Comparison of ENCODE assay signal across 8 cellular contexts in genomic region chr6:45376310-45377040, GRCh38. TPM values are rescaled to one million over a fixed set of nuclear protein-coding genes. Genes with fewer than 3 reads are reported as not detected.
A peak's percentile ranks its signal among the peaks of the same experiment; 100 is the strongest.
DNase-seq lines count a peak whose midpoint lies in the region; ATAC-seq and TF ChIP-seq lines count a peak whose summit lies in the region.

No MANE protein-coding gene starts in this region.

- no peak for DNase-seq in GM12864 (ENCODE audit: low read depth)
- no peak for DNase-seq in T-cell
- peak; percentile 84 for DNase-seq in fibroblast of the aortic adventitia (ENCODE audit: low read depth)
- DNase-seq in renal cortical epithelial cell (ENCODE audit: low read depth): peak; percentile 23
- DNase-seq in AG08396 (ENCODE audit: low spot score): no peak

- ATAC-seq in T-cell (replicated peaks in 1 of 4): no peak
- no peak for ATAC-seq in HG03520 (IDR thresholded peaks at IDR 0.05; ENCODE audit: unreplicated experiment)
- no peak for ATAC-seq in GM21515 (IDR thresholded peaks at IDR 0.05; ENCODE audit: unreplicated experiment)
- no peak for ATAC-seq in GM21447 (IDR thresholded peaks at IDR 0.05; ENCODE audit: unreplicated experiment)

- peaks cover 23 to 26% (median 25%) of the 10 kb centered on the region in 3 donors for H3K4me1 Mint-ChIP-seq in T-cell

- H3K4me3 ChIP-seq in GM12864 (ENCODE audit: low read depth, low read length) (peak overlapping the region; percentile 69; the same call in 1 of the 2 replicates), fibroblast of the aortic adventitia (ENCODE audit: low read depth, low read length) (peak overlapping the region; percentile 84)

- peak overlapping the region; percentile 92 to 96 for H3K27ac Mint-ChIP-seq in T-cell

- POLR2A ChIA-PET in T-cell (lab: Charles Lee): interaction anchor here in 1 of 2 donors (0.8 to 1.0 kb wide), 2 partner anchors 25 to 26 kb away, joined by 3 to 5 read pairs; no protein-coding TSS in a partner anchor

- TF ChIP-seq CTCF in GM12864 (IDR thresholded peaks at IDR 0.05; ENCODE audit: low read depth, low read length, missing control alignments) (no peak), fibroblast of the aortic adventitia (IDR thresholded peaks at IDR 0.05; ENCODE audit: insufficient read depth, low read length) (no peak)

- H3K4me3 Mint-ChIP-seq in T-cell: peak overlapping the region; percentile 89 to 98 (median 98)

- CTCF ChIA-PET in T-cell (lab: Charles Lee): interaction anchor here in 1 of 2 donors (2.6 kb wide), 1 partner anchor 338 kb away, joined by 10 read pairs; no protein-coding TSS in a partner anchor

- H3K9me3 Mint-ChIP-seq in T-cell: no peaks in the 10 kb centered on the region

- no peaks in the 10 kb centered on the region for H3K27me3 Mint-ChIP-seq in T-cell

- H3K36me3 Mint-ChIP-seq in T-cell: no peaks in the 10 kb centered on the region

RNA-seq across cellular contexts. Expression of gene SUPT3H, which starts 1.3 kb away (rescaled TPM):
- total RNA-seq in T-cell (10 to 100 TPM in 3 of 5 donors, 1 to 10 TPM in 2; 9.3 to 12.9 (median 10.7) TPM), fibroblast of the aortic adventitia (ENCODE audit: low replicate concordance) (10.6 and 13.4 TPM in 2 replicates), renal cortical epithelial cell (24.8 and 43.0 TPM in 2 replicates)

RNA-seq across cellular contexts. Expression of gene RUNX2, which starts 48.3 kb away (rescaled TPM):
- 10 to 100 TPM; 14.4 to 31.8 (median 22.4) TPM for total RNA-seq in T-cell
- 0.74 and 5.8 TPM in 2 replicates for total RNA-seq in fibroblast of the aortic adventitia (ENCODE audit: low replicate concordance)
- total RNA-seq in renal cortical epithelial cell: 13.9 and 34.1 TPM in 2 replicates

Comparison
In these comparisons a context has a peak if more than half of its experiments do, and no peak if none do; other contexts are left out.
1. DNase-seq: peak in fibroblast of the aortic adventitia (single experiment) and renal cortical epithelial cell (single experiment); none in GM12864 (single experiment), T-cell (0 of 34) and AG08396 (single experiment).